13 cellular contexts compared by ENCODE assay signal in the genomic region with DNA sequence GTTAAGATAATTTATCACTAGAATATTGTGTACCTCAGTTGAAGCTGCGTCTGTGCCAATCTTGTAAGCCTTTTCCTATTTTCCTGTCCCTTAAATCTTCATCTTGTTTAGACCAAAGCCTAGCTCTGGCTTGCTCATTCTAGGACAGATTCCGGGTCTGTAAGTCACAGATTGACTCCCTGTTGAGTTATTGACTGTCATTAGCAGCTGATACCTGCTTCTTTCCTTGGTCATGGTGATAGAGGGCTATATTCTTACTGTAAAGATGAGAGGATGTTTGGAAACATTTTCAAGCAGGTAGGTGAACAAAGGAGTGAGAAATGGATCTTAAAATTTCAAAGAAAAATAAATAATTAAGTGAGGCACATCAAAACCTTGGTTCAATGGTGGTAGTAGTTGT.
"Had no signal": no experiment of that assay in that cellular context is flagged by ENCODE, and none has a peak within 500 bp of the region (broad histone marks: within the 10 kb centered on the region; RNA-seq: fewer than 3 reads in every experiment).

No MANE protein-coding gene starts in this region.

- H3K36me3 ChIP-seq: right lobe of liver, uterus had no signal

- H3K4me1 Mint-ChIP-seq: naive thymus-derived CD4-positive, alpha-beta T cell; neural crest cell had no signal

- DNase-seq: activated CD4-positive, alpha-beta T cell treated with anti-CD3 and anti-CD28 coated beads for 4 hours; activated CD4-positive, CD25-positive, alpha-beta regulatory T cell; activated CD8-positive, alpha-beta memory T cell treated with anti-CD3 and anti-CD28 coated beads, Interleukin-2, amount 50 U/mL, for 48 hours; activated naive CD4-positive, alpha-beta T cell treated with Interleukin-2 at 50 U/mL for 16 hours; activated naive CD8-positive, alpha-beta T cell treated with anti-CD3 and anti-CD28 coated beads, Interleukin-2, amount 10 ng/mL, durations not matched to agents 7 days and 5 days; activated T-cell treated with anti-CD3 and anti-CD28 coated beads, Interleukin-2, amount 50 U/mL, for 4 hours; occipital lobe; right lobe of liver; stimulated activated naive CD4-positive, alpha-beta T cell; uterus had no signal

- ATAC-seq: activated T-cell treated with anti-CD3 and anti-CD28 coated beads, Interleukin-2, amount 50 U/mL, for 4 hours had no signal

- H3K4me1 ChIP-seq: right lobe of liver, testis, uterus had no signal

- H3K9me3 Mint-ChIP-seq: activated naive CD8-positive, alpha-beta T cell treated with anti-CD3 and anti-CD28 coated beads, Interleukin-2, amount 10 ng/mL, durations not matched to agents 7 days and 5 days; activated T-cell treated with anti-CD3 and anti-CD28 coated beads, Interleukin-2, amount 50 U/mL, for 4 hours had no signal

- H3K4me3 ChIP-seq: right lobe of liver, testis, uterus had no signal

- H3K4me3 Mint-ChIP-seq: activated naive CD8-positive, alpha-beta T cell treated with anti-CD3 and anti-CD28 coated beads, Interleukin-2, amount 10 ng/mL, durations not matched to agents 7 days and 5 days; activated T-cell treated with anti-CD3 and anti-CD28 coated beads, Interleukin-2, amount 50 U/mL, for 4 hours; naive thymus-derived CD4-positive, alpha-beta T cell; neural crest cell had no signal

- H3K27ac ChIP-seq: right lobe of liver, testis, uterus had no signal

- H3K27me3 ChIP-seq: right lobe of liver, testis, uterus had no signal

- H3K36me3 Mint-ChIP-seq: activated naive CD8-positive, alpha-beta T cell treated with anti-CD3 and anti-CD28 coated beads, Interleukin-2, amount 10 ng/mL, durations not matched to agents 7 days and 5 days; naive thymus-derived CD4-positive, alpha-beta T cell had no signal

- H3K27ac Mint-ChIP-seq: activated naive CD8-positive, alpha-beta T cell treated with anti-CD3 and anti-CD28 coated beads, Interleukin-2, amount 10 ng/mL, durations not matched to agents 7 days and 5 days; naive thymus-derived CD4-positive, alpha-beta T cell had no signal

- H3K9me3 ChIP-seq: right lobe of liver, testis, uterus had no signal
